ENCODE assay signal across 8 cellular contexts in genomic region chr2:112542974-112543760, GRCh38. TPM values are rescaled to one million over a fixed set of nuclear protein-coding genes. Genes with fewer than 3 reads are reported as not detected.
DNase-seq lines count a peak whose midpoint lies in the region; ATAC-seq and TF ChIP-seq lines count a peak whose summit lies in the region.

No MANE protein-coding gene starts in this region.

- TF ChIP-seq POLR2A in erythroblast (IDR thresholded peaks at IDR 0.05; ENCODE audit: low read length) = no peak
- TF ChIP-seq POLR2A in prostate gland (IDR thresholded peaks at IDR 0.05) = no peak

- peaks cover 19% of the 10 kb centered on the region for H3K36me3 ChIP-seq in CD4-positive, CD25-positive, alpha-beta regulatory T cell (ENCODE audit: control insufficient read depth, insufficient read depth, low read length)
- no peaks in the 10 kb centered on the region for H3K36me3 ChIP-seq in prostate gland

- H3K9me3 ChIP-seq in CD4-positive, CD25-positive, alpha-beta regulatory T cell (ENCODE audit: control insufficient read depth in 2 of 2, low read length in 2 of 2) = no peaks in the 10 kb centered on the region
- H3K9me3 ChIP-seq in prostate gland = no peaks in the 10 kb centered on the region

- H3K4me3 Mint-ChIP-seq in CD4-positive, CD25-positive, alpha-beta regulatory T cell = no peak overlapping the region

- peak overlapping the region; percentile 92 for H3K4me3 ChIP-seq in CD4-positive, CD25-positive, alpha-beta regulatory T cell (ENCODE audit: low read depth, low read length)
- peak overlapping the region; percentile 60 to 67 for H3K4me3 ChIP-seq in prostate gland

- H3K27ac ChIP-seq in CD4-positive, CD25-positive, alpha-beta regulatory T cell (ENCODE audit: insufficient read depth, low read length, poor library complexity, severe bottlenecking) = peak overlapping the region; percentile 87
- no peak overlapping the region for H3K27ac ChIP-seq in prostate gland

- peak; percentile 6 to 9 for ATAC-seq in CD4-positive, CD25-positive, alpha-beta regulatory T cell (ENCODE audit: low read depth in 2 of 2)
- ATAC-seq in GM21825 (IDR thresholded peaks at IDR 0.05; ENCODE audit: unreplicated experiment) (peak; percentile 3), HG02798 (IDR thresholded peaks at IDR 0.05; ENCODE audit: poor library complexity, unreplicated experiment) (no peak)

- no peaks in the 10 kb centered on the region for H3K9me3 Mint-ChIP-seq in CD4-positive, CD25-positive, alpha-beta regulatory T cell

- intact Hi-C loops in prostate gland (cut with DNase I) = loop anchor here (2.0 to 5.0 kb wide), 2 partner anchors 39 to 60 kb away; partner anchors contain the start of genes CHCHD5 and TTL

- WGBS in prostate gland = 5% methylated on average over 20 of the region's 20 CpGs

- no peaks in the 10 kb centered on the region for H3K27me3 ChIP-seq in CD4-positive, CD25-positive, alpha-beta regulatory T cell (ENCODE audit: control insufficient read depth, insufficient read depth, low read length)
- no peaks in the 10 kb centered on the region for H3K27me3 ChIP-seq in prostate gland (replicated peaks; ENCODE audit: insufficient read depth)

- no peak overlapping the region for H3K27ac Mint-ChIP-seq in CD4-positive, CD25-positive, alpha-beta regulatory T cell

- peak in 2 of 3 donors; percentile 26 to 58 for DNase-seq in CD4-positive, CD25-positive, alpha-beta regulatory T cell
- DNase-seq in RKO (ENCODE audit: low spot score) = peak; percentile 68
- DNase-seq in erythroblast (lab: John Stamatoyannopoulos, UW) = peak; percentile 40 to 52
- DNase-seq in prostate gland (ENCODE audit: low spot score) = no peak
- DNase-seq in DMS79 treated with DMSO at 0.1 percent for 48 hours (lab: John Stamatoyannopoulos, UW) = no peak
- DNase-seq in middle frontal gyrus (ENCODE audit: extremely low spot score, low spot score) = no peak

- no peak for TF ChIP-seq CTCF in prostate gland (IDR thresholded peaks at IDR 0.05)

- H3K4me1 Mint-ChIP-seq in CD4-positive, CD25-positive, alpha-beta regulatory T cell = peaks cover 0 to 28% (median 18%) of the 10 kb centered on the region in 4 donors

- H3K36me3 Mint-ChIP-seq in CD4-positive, CD25-positive, alpha-beta regulatory T cell = peaks cover 12% of the 10 kb centered on the region

- H3K27me3 Mint-ChIP-seq in CD4-positive, CD25-positive, alpha-beta regulatory T cell = no peaks in the 10 kb centered on the region

- H3K4me1 ChIP-seq in CD4-positive, CD25-positive, alpha-beta regulatory T cell (ENCODE audit: control insufficient read depth, insufficient read depth, low read length, poor library complexity, severe bottlenecking) = peaks cover 33% of the 10 kb centered on the region
- peaks cover 5% of the 10 kb centered on the region for H3K4me1 ChIP-seq in prostate gland (replicated peaks)

RNA-seq across cellular contexts. Expression of gene POLR1B, which starts 0.9 kb away (rescaled TPM):
- total RNA-seq in CD4-positive, CD25-positive, alpha-beta regulatory T cell = 24.5 TPM
- 10 to 100 TPM; 14.3 to 34.4 (median 20.2) TPM for polyA plus RNA-seq in CD4-positive, CD25-positive, alpha-beta regulatory T cell
- 10 to 100 TPM; 13.1 to 14.0 TPM for total RNA-seq in prostate gland

RNA-seq across cellular contexts. Expression of gene CHCHD5, which starts 41.2 kb away (rescaled TPM):
- total RNA-seq in CD4-positive, CD25-positive, alpha-beta regulatory T cell = 18.2 TPM
- 10 to 100 TPM; 48.0 to 76.7 (median 70.0) TPM for polyA plus RNA-seq in CD4-positive, CD25-positive, alpha-beta regulatory T cell
- total RNA-seq in prostate gland = 10 to 100 TPM; 26.3 to 35.4 TPM

Comparison
In these comparisons a context has a peak if more than half of its experiments do, and no peak if none do; other contexts are left out.
1. DNase-seq: peak in CD4-positive, CD25-positive, alpha-beta regulatory T cell (2 of 3), RKO (single experiment) and erythroblast (2 of 2); none in prostate gland (single experiment), DMS79 treated with DMSO at 0.1 percent for 48 hours (single experiment) and middle frontal gyrus (single experiment).